ENCODE assay signal across 21 cellular contexts in genomic region chr20:52420805-52421204, GRCh38.
DNase-seq lines count a peak whose midpoint lies in the region; ATAC-seq and TF ChIP-seq lines count a peak whose summit lies in the region.
"Had no signal": no experiment of that assay in that cellular context is flagged by ENCODE, and none has a peak within 500 bp of the region (broad histone marks: within the 10 kb centered on the region; RNA-seq: fewer than 3 reads in every experiment).

No MANE protein-coding gene starts in this region.

- TF ChIP-seq CTCF in AG10803 (conservative IDR thresholded peaks at IDR 0.05; ENCODE audit: low read length): no peak

- peak overlapping the region; percentile 21 for H3K9ac ChIP-seq in mesenchymal stem cell (ENCODE audit: low read length)

- H3K27ac ChIP-seq in mesenchymal stem cell (ENCODE audit: low read length, poor library complexity, severe bottlenecking): no peak overlapping the region
- H3K27ac ChIP-seq: SJSA1 had no signal

- H4K91ac ChIP-seq in mesenchymal stem cell (ENCODE audit: low read length): peak overlapping the region; percentile 68

- peaks cover 6% of the 10 kb centered on the region for H3K36me3 Mint-ChIP-seq in activated T-helper 17 cell treated with anti-CD3 and anti-CD28 coated beads, Interleukin-2, amount 50 U/mL, for 72 hours (ENCODE audit: low read depth)
- H3K36me3 Mint-ChIP-seq in T-helper 17 cell (ENCODE audit: low read depth): no peaks in the 10 kb centered on the region

- H3K4me3 Mint-ChIP-seq in activated T-helper 17 cell treated with anti-CD3 and anti-CD28 coated beads, Interleukin-2, amount 50 U/mL, for 72 hours: no peak overlapping the region
- H3K4me3 Mint-ChIP-seq in T-helper 17 cell: no peak overlapping the region

- ATAC-seq in activated T-helper 17 cell treated with anti-CD3 and anti-CD28 coated beads, Interleukin-2, amount 50 U/mL, for 72 hours (replicated peaks): peak; percentile 90
- ATAC-seq in T-helper 17 cell: no peak
- ATAC-seq: PC-3, Right ventricle myocardium inferior had no signal

- H3K23ac ChIP-seq in mesenchymal stem cell (ENCODE audit: low read length in 2 of 2): no peak overlapping the region

- peaks cover 12% of the 10 kb centered on the region for H3K9me3 ChIP-seq in mesenchymal stem cell (ENCODE audit: control insufficient read depth, low read length)
- no peaks in the 10 kb centered on the region for H3K9me3 ChIP-seq in T-helper 17 cell (ENCODE audit: control insufficient read depth, low read length, poor library complexity, severe bottlenecking)
- H3K9me3 ChIP-seq: SJSA1 had no signal

- no peak overlapping the region for H2BK15ac ChIP-seq in mesenchymal stem cell (ENCODE audit: low read depth, poor library complexity, severe bottlenecking)

- no peak overlapping the region for H3K27ac Mint-ChIP-seq in activated T-helper 17 cell treated with anti-CD3 and anti-CD28 coated beads, Interleukin-2, amount 50 U/mL, for 72 hours
- H3K27ac Mint-ChIP-seq in T-helper 17 cell: no peak overlapping the region

- H3K18ac ChIP-seq in mesenchymal stem cell (ENCODE audit: low read depth in 1 of 2, low read length in 2 of 2): no peak overlapping the region

- peak overlapping the region in 1 of 2 experiments; percentile 48 for H2BK12ac ChIP-seq in mesenchymal stem cell (ENCODE audit: low read length in 2 of 2)

- peaks cover 11% of the 10 kb centered on the region for H3K9me3 Mint-ChIP-seq in activated T-helper 17 cell treated with anti-CD3 and anti-CD28 coated beads, Interleukin-2, amount 50 U/mL, for 72 hours

- no peak overlapping the region for H2BK120ac ChIP-seq in mesenchymal stem cell (ENCODE audit: low read depth, low read length)

- no peak overlapping the region for H2BK5ac ChIP-seq in mesenchymal stem cell (ENCODE audit: low read depth, low read length, poor library complexity, severe bottlenecking)

- H2AFZ ChIP-seq in mesenchymal stem cell (ENCODE audit: low read depth, low read length): no peak overlapping the region

- no peak overlapping the region for H3K4me2 ChIP-seq in mesenchymal stem cell (ENCODE audit: low read length, poor library complexity, severe bottlenecking)

- peaks cover 1% of the 10 kb centered on the region for H3K4me1 ChIP-seq in mesenchymal stem cell (ENCODE audit: control insufficient read depth, insufficient read depth, low read depth, low read length)
- H3K4me1 ChIP-seq: SJSA1 had no signal

- no peak overlapping the region for H2AK5ac ChIP-seq in mesenchymal stem cell (ENCODE audit: low read length, severe bottlenecking)

- no peak overlapping the region for H4K8ac ChIP-seq in mesenchymal stem cell (ENCODE audit: low read length)

- no peaks in the 10 kb centered on the region for H3K27me3 ChIP-seq in mesenchymal stem cell (ENCODE audit: control insufficient read depth in 1 of 2, insufficient read depth in 1 of 2, low read length in 2 of 2)
- H3K27me3 ChIP-seq: SJSA1 had no signal

- 100% methylated on average over 3 of the region's 3 CpGs for WGBS in mesenchymal stem cell

- peak; percentile 11 for DNase-seq in AG08395 (ENCODE audit: low spot score)
- peak; percentile 43 for DNase-seq in AG10803 (ENCODE audit: low read depth)
- DNase-seq in mesenchymal stem cell: no peak
- no peak for DNase-seq in T-helper 17 cell
- no peak for DNase-seq in RKO (ENCODE audit: low spot score)
- no peak for DNase-seq in islet precursor cell
- DNase-seq: Calu3, DMS79 treated with DMSO at 0.1 percent for 48 hours, GF-D8, Karpas-422, NCI-H1092 treated with DMSO at 0.1 percent for 48 hours, NCI-H1436 treated with DMSO at 0.1 percent for 48 hours, NCI-H187 treated with DMSO at 0.1 percent for 48 hours, NCI-H2107, NCI-H446, NCI-H524 treated with DMSO at 0.1 percent for 48 hours, NCI-H774, PC-3 had no signal

- H3K36me3 ChIP-seq in mesenchymal stem cell (ENCODE audit: control insufficient read depth in 1 of 2, insufficient read depth in 2 of 2, low read depth in 1 of 2, low read length in 2 of 2): no peaks in the 10 kb centered on the region
- H3K36me3 ChIP-seq: SJSA1 had no signal

- no peak overlapping the region for H3K14ac ChIP-seq in mesenchymal stem cell (ENCODE audit: low read length in 2 of 2)

- H3K4me1 Mint-ChIP-seq in activated T-helper 17 cell treated with anti-CD3 and anti-CD28 coated beads, Interleukin-2, amount 50 U/mL, for 72 hours: peaks cover 11% of the 10 kb centered on the region
- H3K4me1 Mint-ChIP-seq in T-helper 17 cell: no peaks in the 10 kb centered on the region

- H3K4me3 ChIP-seq in AG10803 (ENCODE audit: low read length) (no peak overlapping the region), mesenchymal stem cell (ENCODE audit: insufficient read depth in 1 of 2, low read depth in 1 of 2, low read length in 2 of 2) (no peak overlapping the region)
- H3K4me3 ChIP-seq: SJSA1 had no signal

- no peaks in the 10 kb centered on the region for H3K79me1 ChIP-seq in mesenchymal stem cell (replicated peaks; ENCODE audit: low read length, poor library complexity, severe bottlenecking)

- H3K27me3 Mint-ChIP-seq in activated T-helper 17 cell treated with anti-CD3 and anti-CD28 coated beads, Interleukin-2, amount 50 U/mL, for 72 hours: no peaks in the 10 kb centered on the region
- H3K27me3 Mint-ChIP-seq in T-helper 17 cell: no peaks in the 10 kb centered on the region

- H3K4ac ChIP-seq in mesenchymal stem cell (ENCODE audit: low read depth in 1 of 2, low read length in 2 of 2): peak overlapping the region in 1 of 2 experiments; percentile 25

Comparison
In these comparisons a context has a peak if more than half of its experiments do, and no peak if none do; other contexts are left out.
1. DNase-seq: peak in AG08395 (single experiment) and AG10803 (single experiment); none in mesenchymal stem cell (single experiment), T-helper 17 cell (0 of 3), RKO (single experiment) and islet precursor cell (single experiment).